ENCODE assay signal across 1 cellular context in genomic region chr2:108833219-108833618, GRCh38.
A peak's percentile ranks its signal among the peaks of the same experiment; 100 is the strongest.
TF ChIP-seq lines count a peak whose summit lies in the region.

No MANE protein-coding gene starts in this region.

TF ChIP-seq in HepG2, 621 proteins besides CTCF, POLR2A, EP300 and RAD21 (continued from another document and continues in another):
- TF ChIP-seq HBP1 (CRISPR knock-in tag; IDR thresholded peaks at IDR 0.05; ENCODE audit: low read depth) (no peak), ZNF18 (CRISPR knock-in tag; IDR thresholded peaks at IDR 0.05; ENCODE audit: insufficient replicate concordance) (peak; percentile 54), CCDC6 (CRISPR knock-in tag; IDR thresholded peaks at IDR 0.05) (no peak), SMAD3 (CRISPR knock-in tag; IDR thresholded peaks at IDR 0.05) (no peak), ZNF792 (CRISPR knock-in tag; IDR thresholded peaks at IDR 0.05) (peak; percentile 45; the same call in 1 of the 2 replicates), SOX6 (IDR thresholded peaks at IDR 0.05) (no peak), SOX6 (CRISPR knock-in tag; IDR thresholded peaks at IDR 0.05) (peak; percentile 91), HNF4G (IDR thresholded peaks at IDR 0.05; ENCODE audit: borderline replicate concordance, low read depth, low read length) (no peak), HNF4G (CRISPR knock-in tag; IDR thresholded peaks at IDR 0.05; ENCODE audit: borderline replicate concordance, low read depth) (0 out of 2 replicates have a peak, but pooled peaks have one; percentile 13), ZNF138 (CRISPR knock-in tag; IDR thresholded peaks at IDR 0.05; ENCODE audit: low read depth) (no peak), AHDC1 (CRISPR knock-in tag; IDR thresholded peaks at IDR 0.05; ENCODE audit: borderline replicate concordance) (peak; percentile 88), ZNF280D (CRISPR knock-in tag; IDR thresholded peaks at IDR 0.05) (no peak), KDM3A (CRISPR knock-in tag; IDR thresholded peaks at IDR 0.05; ENCODE audit: low read depth) (no peak), IRF9 (CRISPR knock-in tag; IDR thresholded peaks at IDR 0.05; ENCODE audit: borderline replicate concordance) (no peak), ZNF296 (CRISPR knock-in tag; conservative IDR thresholded peaks at IDR 0.05) (no peak), MYPOP (CRISPR knock-in tag; IDR thresholded peaks at IDR 0.05) (no peak), KLF16 (CRISPR knock-in tag; IDR thresholded peaks at IDR 0.05) (0 out of 4 replicates have a peak, but pooled peaks of 1 of the 2 experiments have one; percentile 58), ETV5 (CRISPR knock-in tag; IDR thresholded peaks at IDR 0.05; ENCODE audit: borderline replicate concordance) (peak; percentile 89; the same call in 1 of the 2 replicates), MIER2 (CRISPR knock-in tag; IDR thresholded peaks at IDR 0.05) (no peak), SIX1 (CRISPR knock-in tag; IDR thresholded peaks at IDR 0.05; ENCODE audit: borderline replicate concordance) (peak; percentile 58; the same call in 1 of the 2 replicates), BRD4 (CRISPR knock-in tag; IDR thresholded peaks at IDR 0.05) (no peak), ZNF503 (CRISPR knock-in tag; IDR thresholded peaks at IDR 0.05) (no peak), ZMAT3 (CRISPR knock-in tag; conservative IDR thresholded peaks at IDR 0.05) (0 out of 2 replicates have a peak, but pooled peaks have one; percentile 24), THRA (CRISPR knock-in tag; IDR thresholded peaks at IDR 0.05; ENCODE audit: borderline replicate concordance) (no peak), ZNF570 (CRISPR knock-in tag; IDR thresholded peaks at IDR 0.05; ENCODE audit: borderline replicate concordance) (no peak), KLF15 (CRISPR knock-in tag; IDR thresholded peaks at IDR 0.05; ENCODE audit: borderline replicate concordance) (no peak), ETS1 (CRISPR knock-in tag; IDR thresholded peaks at IDR 0.05) (no peak), POGZ (CRISPR knock-in tag; IDR thresholded peaks at IDR 0.05) (peak; percentile 85), MXD1 (CRISPR knock-in tag; IDR thresholded peaks at IDR 0.05) (no peak), PHF21A (CRISPR knock-in tag; IDR thresholded peaks at IDR 0.05) (no peak; the same call in 1 of the 2 replicates), MAFG (CRISPR knock-in tag; IDR thresholded peaks at IDR 0.05) (no peak), HMG20B (CRISPR knock-in tag; conservative IDR thresholded peaks at IDR 0.05) (no peak), GRHL1 (CRISPR knock-in tag; conservative IDR thresholded peaks at IDR 0.05) (no peak), PHF5A (CRISPR knock-in tag; IDR thresholded peaks at IDR 0.05; ENCODE audit: low read depth, unreplicated experiment) (peak; percentile 28)
